Comparison of ENCODE assay signal across 17 cellular contexts in genomic region chr6:107727096-107727757, GRCh38.
DNase-seq lines count a peak whose midpoint lies in the region; ATAC-seq and TF ChIP-seq lines count a peak whose summit lies in the region.
"Had no signal": no experiment of that assay in that cellular context is flagged by ENCODE, and none has a peak within 500 bp of the region (broad histone marks: within the 10 kb centered on the region; RNA-seq: fewer than 3 reads in every experiment).

No MANE protein-coding gene starts in this region.

- H3K4me3 ChIP-seq in endodermal cell (ENCODE audit: low read length), result no peak overlapping the region
- H3K4me3 ChIP-seq: lung, psoas muscle had no signal

- H3K27me3 Mint-ChIP-seq in activated naive CD4-positive, alpha-beta T cell treated with anti-CD3 and anti-CD28 coated beads, Interleukin-2, amount 50 U/mL, for 24 hours, result no peaks in the 10 kb centered on the region
- H3K27me3 Mint-ChIP-seq in T-helper 17 cell (no peaks in the 10 kb centered on the region), endodermal cell (ENCODE audit: insufficient read depth) (peaks cover 96% of the 10 kb centered on the region)
- H3K27me3 Mint-ChIP-seq in stimulated activated naive CD8-positive, alpha-beta T cell treated with anti-CD3 and anti-CD28 coated beads, Interleukin-15, amount 100 ng/mL, for 72 hours, result no peaks in the 10 kb centered on the region

- H3K9me3 ChIP-seq in T-helper 17 cell (ENCODE audit: control insufficient read depth, low read length, poor library complexity, severe bottlenecking) (no peaks in the 10 kb centered on the region), endodermal cell (ENCODE audit: control insufficient read depth, low read length) (no peaks in the 10 kb centered on the region)
- H3K9me3 ChIP-seq: psoas muscle had no signal

- H3K36me3 ChIP-seq in endodermal cell (ENCODE audit: control insufficient read depth, insufficient read depth, low read length), result no peaks in the 10 kb centered on the region

- no peaks in the 10 kb centered on the region for H3K4me1 ChIP-seq in endodermal cell (ENCODE audit: control insufficient read depth, insufficient read depth, low read length)
- H3K4me1 ChIP-seq: psoas muscle had no signal

- intact Hi-C loops in cardiac septum (cut with DNase I), result no loop called here

- no peak overlapping the region for H3K27ac ChIP-seq in endodermal cell (ENCODE audit: low read depth, low read length)
- H3K27ac ChIP-seq: KMS-11, psoas muscle had no signal

- no peak for ATAC-seq in T-helper 17 cell
- ATAC-seq in stimulated activated naive CD8-positive, alpha-beta T cell treated with anti-CD3 and anti-CD28 coated beads, Interleukin-15, amount 100 ng/mL, for 72 hours, result peak; percentile 53
- ATAC-seq: psoas muscle, Right ventricle myocardium inferior had no signal

- H3K4me1 Mint-ChIP-seq in activated naive CD4-positive, alpha-beta T cell treated with anti-CD3 and anti-CD28 coated beads, Interleukin-2, amount 50 U/mL, for 24 hours, result peaks cover 91% of the 10 kb centered on the region
- H3K4me1 Mint-ChIP-seq in T-helper 17 cell, result peaks cover 49% of the 10 kb centered on the region
- H3K4me1 Mint-ChIP-seq in endodermal cell, result no peaks in the 10 kb centered on the region
- H3K4me1 Mint-ChIP-seq in stimulated activated naive CD8-positive, alpha-beta T cell treated with anti-CD3 and anti-CD28 coated beads, Interleukin-15, amount 100 ng/mL, for 72 hours, result peaks cover 94% of the 10 kb centered on the region

- H3K27ac Mint-ChIP-seq in activated naive CD4-positive, alpha-beta T cell treated with anti-CD3 and anti-CD28 coated beads, Interleukin-2, amount 50 U/mL, for 24 hours, result peak overlapping the region; percentile 59
- peak overlapping the region; percentile 95 for H3K27ac Mint-ChIP-seq in T-helper 17 cell
- no peak overlapping the region for H3K27ac Mint-ChIP-seq in endodermal cell
- no peak overlapping the region for H3K27ac Mint-ChIP-seq in stimulated activated naive CD8-positive, alpha-beta T cell treated with anti-CD3 and anti-CD28 coated beads, Interleukin-15, amount 100 ng/mL, for 72 hours
- H3K27ac Mint-ChIP-seq: type B pancreatic cell had no signal

- peaks cover 12% of the 10 kb centered on the region for H3K36me3 Mint-ChIP-seq in activated naive CD4-positive, alpha-beta T cell treated with anti-CD3 and anti-CD28 coated beads, Interleukin-2, amount 50 U/mL, for 24 hours
- H3K36me3 Mint-ChIP-seq in T-helper 17 cell (ENCODE audit: low read depth) (no peaks in the 10 kb centered on the region), endodermal cell (ENCODE audit: low read depth) (no peaks in the 10 kb centered on the region)
- H3K36me3 Mint-ChIP-seq: type B pancreatic cell had no signal

- TF ChIP-seq CTCF in endodermal cell (conservative IDR thresholded peaks at IDR 0.05), result no peak

- no peak overlapping the region for H3K9ac ChIP-seq in endodermal cell (ENCODE audit: extremely low read depth, low read length, poor library complexity, severe bottlenecking)
- H3K9ac ChIP-seq: KMS-11 had no signal

- peak overlapping the region; percentile 1 for H3K4me3 Mint-ChIP-seq in activated naive CD4-positive, alpha-beta T cell treated with anti-CD3 and anti-CD28 coated beads, Interleukin-2, amount 50 U/mL, for 24 hours
- H3K4me3 Mint-ChIP-seq in T-helper 17 cell, result peak overlapping the region; percentile 70
- no peak overlapping the region for H3K4me3 Mint-ChIP-seq in endodermal cell
- H3K4me3 Mint-ChIP-seq in stimulated activated naive CD8-positive, alpha-beta T cell treated with anti-CD3 and anti-CD28 coated beads, Interleukin-15, amount 100 ng/mL, for 72 hours, result no peak overlapping the region
- H3K4me3 Mint-ChIP-seq: type B pancreatic cell had no signal

- 89 to 98% methylated on average over 8 to 10 of the region's 11 CpGs for WGBS in endodermal cell (ENCODE audit: insufficient coverage in 1 of 2, insufficient read length in 1 of 2), 2 experiments

- no peak for DNase-seq in activated naive CD4-positive, alpha-beta T cell treated with anti-CD3 and anti-CD28 coated beads, Interleukin-2, amount 50 U/mL, for 16 hours
- DNase-seq in T-helper 17 cell (no peak), endodermal cell (peak; percentile 36), cardiac septum (ENCODE audit: low spot score) (no peak), NCI-H1930 (lab: John Stamatoyannopoulos, UW) (no peak)
- DNase-seq in stimulated activated naive CD8-positive, alpha-beta T cell treated with anti-CD3 and anti-CD28 coated beads, Interleukin-15, amount 100 ng/mL, for 72 hours, result no peak
- DNase-seq: activated naive CD4-positive, alpha-beta T cell; DND-41; glutamatergic neuron; NCI-H1436 treated with DMSO at 0.1 percent for 48 hours; psoas muscle; stimulated activated CD8-positive, alpha-beta memory T cell treated with anti-CD3 and anti-CD28 coated beads, Interleukin-4, amount 100 ng/mL, for 48 hours had no signal

- peaks cover 95% of the 10 kb centered on the region for H3K27me3 ChIP-seq in endodermal cell (ENCODE audit: control insufficient read depth, insufficient read depth, low read length, poor library complexity, severe bottlenecking)

- no peaks in the 10 kb centered on the region for H3K9me3 Mint-ChIP-seq in activated naive CD4-positive, alpha-beta T cell treated with anti-CD3 and anti-CD28 coated beads, Interleukin-2, amount 50 U/mL, for 24 hours
- no peaks in the 10 kb centered on the region for H3K9me3 Mint-ChIP-seq in endodermal cell
- H3K9me3 Mint-ChIP-seq in stimulated activated naive CD8-positive, alpha-beta T cell treated with anti-CD3 and anti-CD28 coated beads, Interleukin-15, amount 100 ng/mL, for 72 hours, result no peaks in the 10 kb centered on the region
- H3K9me3 Mint-ChIP-seq: type B pancreatic cell had no signal

Comparison
In these comparisons a context has a peak if more than half of its experiments do, and no peak if none do; other contexts are left out.
1. H3K27ac Mint-ChIP-seq: peak in activated naive CD4-positive, alpha-beta T cell treated with anti-CD3 and anti-CD28 coated beads, Interleukin-2, amount 50 U/mL, for 24 hours (single experiment) and T-helper 17 cell (single experiment); none in endodermal cell (single experiment) and stimulated activated naive CD8-positive, alpha-beta T cell treated with anti-CD3 and anti-CD28 coated beads, Interleukin-15, amount 100 ng/mL, for 72 hours (0 of 2).
2. H3K4me3 Mint-ChIP-seq: peak in activated naive CD4-positive, alpha-beta T cell treated with anti-CD3 and anti-CD28 coated beads, Interleukin-2, amount 50 U/mL, for 24 hours (single experiment) and T-helper 17 cell (single experiment); none in endodermal cell (single experiment) and stimulated activated naive CD8-positive, alpha-beta T cell treated with anti-CD3 and anti-CD28 coated beads, Interleukin-15, amount 100 ng/mL, for 72 hours (0 of 2).